8 cellular contexts compared by ENCODE assay signal in the genomic region with DNA sequence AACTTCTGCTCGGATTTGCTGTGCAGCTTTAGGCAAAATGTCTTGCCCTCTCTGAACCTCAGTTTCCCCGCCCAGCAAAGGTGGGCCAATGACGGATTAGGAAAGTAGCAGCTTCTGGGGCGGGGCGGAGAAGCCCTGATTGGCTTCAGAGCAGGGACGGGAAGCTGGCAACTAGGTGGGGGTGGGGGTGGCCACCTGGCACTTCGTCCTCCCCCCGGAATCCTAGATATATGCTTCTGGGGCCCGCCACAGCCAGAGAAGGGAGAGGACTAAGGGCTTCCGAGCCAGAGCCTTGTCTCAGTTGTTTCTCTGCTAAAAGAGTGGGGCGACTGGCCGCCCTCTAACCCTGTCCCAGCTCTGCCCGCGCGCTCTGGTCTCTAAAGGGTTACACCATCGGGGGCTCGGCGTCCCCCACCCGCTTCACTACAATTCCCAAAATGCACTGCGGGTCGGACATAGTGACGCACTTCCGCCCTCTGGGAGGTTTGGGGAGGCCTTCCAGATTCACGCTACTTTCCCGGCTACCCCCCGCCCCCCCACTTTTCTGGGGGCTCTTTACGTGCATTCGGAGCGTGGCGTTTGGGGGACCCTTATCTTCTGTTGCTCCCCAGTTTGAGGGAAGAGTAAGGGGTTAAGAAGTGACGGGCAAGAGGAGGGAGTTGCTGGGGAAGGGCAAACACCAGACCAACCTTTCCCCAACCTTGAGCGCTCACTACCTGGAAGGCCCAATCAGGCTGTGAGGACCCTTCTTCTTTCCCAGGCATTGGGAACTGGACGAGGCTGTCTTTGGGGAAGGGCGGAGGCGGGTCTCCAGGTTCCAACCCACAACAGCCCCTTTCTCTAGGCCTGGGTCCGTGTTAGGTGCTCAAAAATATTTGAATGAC. TPM values are rescaled to one million over a fixed set of nuclear protein-coding genes. Genes with fewer than 3 reads are reported as not detected.
DNase-seq lines count a peak whose midpoint lies in the region; ATAC-seq and TF ChIP-seq lines count a peak whose summit lies in the region.

No MANE protein-coding gene starts in this region.

- H3K27ac ChIP-seq in adrenal gland (peak overlapping the region; percentile 64 to 92 (median 88)), heart left ventricle (peak overlapping the region; percentile 75 to 95 (median 92)), transverse colon (peak overlapping the region; percentile 87 to 92 (median 90))

- no peak for TF ChIP-seq EP300 in transverse colon (IDR thresholded peaks at IDR 0.05; ENCODE audit: low read depth)

- DNase-seq in GM10266 (ENCODE audit: extremely low spot score) = peak; percentile 95
- DNase-seq in NCI-H1436 treated with DMSO at 0.1 percent for 48 hours (lab: John Stamatoyannopoulos, UW) = peak; percentile 63
- peak; percentile 94 for DNase-seq in SW480 (ENCODE audit: low spot score)
- peak; percentile 93 to 96 (median 94) for DNase-seq in adrenal gland
- DNase-seq in heart left ventricle = peak; percentile 92 to 94 (median 94)
- DNase-seq in pons (ENCODE audit: low spot score) = peak; percentile 94
- peak; percentile 93 for DNase-seq in transverse colon

- TF ChIP-seq POLR2A in adrenal gland (IDR thresholded peaks at IDR 0.05) (peak; percentile 69 to 70), heart left ventricle (IDR thresholded peaks at IDR 0.05) (peak; percentile 10 to 73), transverse colon (IDR thresholded peaks at IDR 0.05) (peak; percentile 66)

- TF ChIP-seq CTCF in GM10266 (IDR thresholded peaks at IDR 0.05; ENCODE audit: control insufficient read depth, insufficient read depth, low read depth, missing control alignments) (no peak), adrenal gland (IDR thresholded peaks at IDR 0.05) (no peak), heart left ventricle (IDR thresholded peaks at IDR 0.05) (no peak), transverse colon (IDR thresholded peaks at IDR 0.05) (no peak)

- in situ Hi-C loops in transverse colon (cut with MboI; ENCODE audit: low pct_ligation_motif_present in 1 of 4, low pct_unique_long_range_greater_than_20kb in 1 of 4, low sequenced_read_pairs in 3 of 4) = no loop called here

- WGBS in adrenal gland, 4 donors = 1 to 8% (median 4%) methylated on average over 17 to 36 of the region's 36 CpGs
- WGBS in heart left ventricle, 4 donors = 3 to 6% (median 5%) methylated on average over 28 to 36 of the region's 36 CpGs
- 0 to 8% methylated on average over 1 to 34 of the region's 36 CpGs for WGBS in transverse colon (ENCODE audit: low coverage in 1 of 2), 2 donors

- H3K36me3 ChIP-seq in adrenal gland (replicated peaks in 1 of 2) (peaks cover 0 to 15% of the 10 kb centered on the region in 2 donors), heart left ventricle (peaks cover 0 to 19% (median 10%) of the 10 kb centered on the region in 9 donors), transverse colon (no peaks in the 10 kb centered on the region)

- H3K4me3 ChIP-seq in adrenal gland (peak overlapping the region in 3 of 4 donors; percentile 53 to 81 (median 78)), heart left ventricle (peak overlapping the region; percentile 52 to 93 (median 80)), transverse colon (peak overlapping the region; percentile 42 to 83 (median 64))

- intact Hi-C loops in adrenal gland (cut with DNase I) = no loop called here
- intact Hi-C loops in heart left ventricle (cut with DNase I) = loop anchor here in 3 of 10 donors (1.0 to 2.0 kb wide), 2 partner anchors 16 to 23 kb away; partner anchors contain the start of genes SYMPK (in 3 of the 3) and MYPOP (in 2 of the 3)
- intact Hi-C loops in transverse colon (cut with DNase I; ENCODE audit: low total_unique reads) = no loop called here

- ATAC-seq in HG02759 (IDR thresholded peaks at IDR 0.05; ENCODE audit: unreplicated experiment) (peak; percentile 59), heart left ventricle (peak; percentile 89 to 97 (median 94))

- H3K4me1 ChIP-seq in adrenal gland (replicated peaks in 1 of 2) (peaks cover 4 to 41% of the 10 kb centered on the region in 2 donors), heart left ventricle (peaks cover 11 to 50% (median 33%) of the 10 kb centered on the region in 12 donors), transverse colon (peaks cover 36 to 44% (median 38%) of the 10 kb centered on the region in 4 donors)

- H3K27me3 ChIP-seq in adrenal gland (no peaks in the 10 kb centered on the region), heart left ventricle (no peaks in the 10 kb centered on the region), transverse colon (no peaks in the 10 kb centered on the region)

- H3K9me3 ChIP-seq in adrenal gland (replicated peaks in 1 of 3) = no peaks in the 10 kb centered on the region
- H3K9me3 ChIP-seq in heart left ventricle = no peaks in the 10 kb centered on the region
- no peaks in the 10 kb centered on the region for H3K9me3 ChIP-seq in transverse colon

RNA-seq across cellular contexts. Expression of gene IRF2BP1, which starts 0.7 kb away (rescaled TPM):
- 10 to 100 TPM; 27.3 to 57.0 (median 39.4) TPM for total RNA-seq in adrenal gland
- polyA plus RNA-seq in adrenal gland = 10 to 100 TPM in 2 of 3 donors, 1 to 10 TPM in 1; 3.8 to 23.0 (median 18.3) TPM
- 10 to 100 TPM; 17.7 to 40.0 (median 19.6) TPM for total RNA-seq in heart left ventricle
- polyA plus RNA-seq in heart left ventricle = 10 to 100 TPM; 13.6 to 14.5 TPM
- total RNA-seq in transverse colon = 10 to 100 TPM; 24.9 to 34.1 (median 29.5) TPM

RNA-seq across cellular contexts. Expression of gene MYPOP, which starts 15.7 kb away (rescaled TPM):
- total RNA-seq in adrenal gland = 10 to 100 TPM in 1 of 8 donors, 1 to 10 TPM in 7; 2.1 to 14.3 (median 7.4) TPM
- 10 to 100 TPM in 1 of 3 donors, 1 to 10 TPM in 2; 5.4 to 10.1 (median 6.6) TPM for polyA plus RNA-seq in adrenal gland
- 10 to 100 TPM in 5 of 9 donors, 1 to 10 TPM in 4; 8.3 to 16.0 (median 10.6) TPM for total RNA-seq in heart left ventricle
- 1 to 10 TPM; 7.9 to 8.7 TPM for polyA plus RNA-seq in heart left ventricle
- total RNA-seq in transverse colon = 10 to 100 TPM in 2 of 4 donors, 1 to 10 TPM in 2; 5.5 to 26.9 (median 8.9) TPM

RNA-seq across cellular contexts. Expression of gene FOXA3, which starts 22.5 kb away (rescaled TPM):
- total RNA-seq in adrenal gland (not detected), heart left ventricle (not detected), transverse colon (10 to 100 TPM in 2 of 4 donors, 1 to 10 TPM in 2; 1.9 to 24.4 (median 9.2) TPM)
- polyA plus RNA-seq in adrenal gland (under 1 TPM in 1 of 3 donors, not detected in 2; 0.03 TPM), heart left ventricle (under 1 TPM in 1 of 2 donors, not detected in 1; 0.07 TPM)

RNA-seq across cellular contexts. Expression of gene SYMPK, which starts 23.7 kb away (rescaled TPM):
- total RNA-seq in adrenal gland = 10 to 100 TPM; 32.2 to 64.8 (median 51.2) TPM
- polyA plus RNA-seq in adrenal gland = 100 to 1,000 TPM in 2 of 3 donors, 10 to 100 TPM in 1; 44.5 to 313 (median 127) TPM
- 10 to 100 TPM; 21.9 to 47.7 (median 34.8) TPM for total RNA-seq in heart left ventricle
- 10 to 100 TPM; 32.4 to 34.3 TPM for polyA plus RNA-seq in heart left ventricle
- total RNA-seq in transverse colon = 100 to 1,000 TPM in 2 of 4 donors, 10 to 100 TPM in 2; 35.2 to 189 (median 81.9) TPM

RNA-seq across cellular contexts. Expression of gene NANOS2, which starts 27.9 kb away (rescaled TPM):
- total RNA-seq in adrenal gland = not detected
- polyA plus RNA-seq in adrenal gland = not detected
- not detected for total RNA-seq in heart left ventricle
- polyA plus RNA-seq in heart left ventricle = not detected
- total RNA-seq in transverse colon = not detected

Comparison
In these comparisons a context has a peak if more than half of its experiments do, and no peak if none do; other contexts are left out.
1. Peak in every context shown above with its lines: DNase-seq, ATAC-seq, H3K4me3 ChIP-seq and H3K27ac ChIP-seq.